In genomic region chr2:215603440-215603839, GRCh38 we compare ENCODE assay signal across 16 cellular contexts.
DNase-seq lines count a peak whose midpoint lies in the region; ATAC-seq and TF ChIP-seq lines count a peak whose summit lies in the region.
"Had no signal": no experiment of that assay in that cellular context is flagged by ENCODE, and none has a peak within 500 bp of the region (broad histone marks: within the 10 kb centered on the region; RNA-seq: fewer than 3 reads in every experiment).

No MANE protein-coding gene starts in this region.

- no peak overlapping the region for H3K9ac ChIP-seq in trophoblast cell (ENCODE audit: low read length)
- H3K9ac ChIP-seq: BLaER1, GM23248 had no signal

- no peaks in the 10 kb centered on the region for H3K27me3 ChIP-seq in trophoblast cell (ENCODE audit: insufficient read depth, low read length)
- H3K27me3 ChIP-seq: BLaER1 had no signal

- no peak overlapping the region for H4K12ac ChIP-seq in trophoblast cell (ENCODE audit: low read depth, low read length)

- H3K4ac ChIP-seq in trophoblast cell (ENCODE audit: low read depth, low read length): no peak overlapping the region

- no peak overlapping the region for H4K91ac ChIP-seq in trophoblast cell (ENCODE audit: low read depth, low read length)

- CTCF ChIA-PET in WTC11 (lab: Charles Lee): interaction anchor here (0.6 kb wide), 1 partner anchor 85 kb away, joined by 3 read pairs; no protein-coding TSS in a partner anchor

- H3K9me3 Mint-ChIP-seq in WTC11 (no peaks in the 10 kb centered on the region), chondrocyte (ENCODE audit: low read depth) (peaks cover 6% of the 10 kb centered on the region)
- no peaks in the 10 kb centered on the region for H3K9me3 Mint-ChIP-seq in activated T-helper 1 cell treated with anti-CD3 and anti-CD28 coated beads, Interleukin-12 subunit alpha, Interleukin-12 subunit beta, Interleukin-2, Interleukin-4 antibody, amounts not matched to agents 30 ng/mL and 10 ng/mL and 1 ng/mL, durations not matched to agents 14 hours and 24 hours and 36 hours

- H2BK5ac ChIP-seq in trophoblast cell (ENCODE audit: low read depth, low read length, poor library complexity): no peak overlapping the region

- intact Hi-C loops in activated T-helper 1 cell treated with anti-CD3 and anti-CD28 coated beads, Interleukin-12 subunit alpha, Interleukin-12 subunit beta, Interleukin-2, Interleukin-4 antibody, amounts not matched to agents 30 ng/mL and 10 ng/mL and 1 ng/mL, durations not matched to agents 14 hours and 24 hours and 36 hours (cut with micrococcal nuclease): no loop called here

- H3K27ac Mint-ChIP-seq in WTC11 (no peak overlapping the region), chondrocyte (ENCODE audit: unreplicated experiment) (peak overlapping the region; percentile 73)
- H3K27ac Mint-ChIP-seq in activated T-helper 1 cell treated with anti-CD3 and anti-CD28 coated beads, Interleukin-12 subunit alpha, Interleukin-12 subunit beta, Interleukin-2, Interleukin-4 antibody, amounts not matched to agents 30 ng/mL and 10 ng/mL and 1 ng/mL, durations not matched to agents 14 hours and 24 hours and 36 hours: no peak overlapping the region
- H3K27ac Mint-ChIP-seq: CD14-positive monocyte; CD4-positive, alpha-beta memory T cell had no signal

- peak; percentile 67; the same call in 1 of the 2 replicates for ATAC-seq in WTC11

- H3K36me3 Mint-ChIP-seq in WTC11 (no peaks in the 10 kb centered on the region), chondrocyte (ENCODE audit: low read depth) (no peaks in the 10 kb centered on the region)
- H3K36me3 Mint-ChIP-seq in activated T-helper 1 cell treated with anti-CD3 and anti-CD28 coated beads, Interleukin-12 subunit alpha, Interleukin-12 subunit beta, Interleukin-2, Interleukin-4 antibody, amounts not matched to agents 30 ng/mL and 10 ng/mL and 1 ng/mL, durations not matched to agents 14 hours and 24 hours and 36 hours (ENCODE audit: low read depth): no peaks in the 10 kb centered on the region
- H3K36me3 Mint-ChIP-seq: CD14-positive monocyte; CD4-positive, alpha-beta memory T cell had no signal

- POLR2A ChIA-PET in WTC11 (lab: Charles Lee): no interaction called here

- H3K23ac ChIP-seq in trophoblast cell (ENCODE audit: low read length): no peak overlapping the region

- H3K27me3 Mint-ChIP-seq in WTC11 (ENCODE audit: low read depth) (no peaks in the 10 kb centered on the region; the same call in 1 of the 2 replicates), chondrocyte (ENCODE audit: low read depth) (no peaks in the 10 kb centered on the region)
- peaks cover 2% of the 10 kb centered on the region for H3K27me3 Mint-ChIP-seq in activated T-helper 1 cell treated with anti-CD3 and anti-CD28 coated beads, Interleukin-12 subunit alpha, Interleukin-12 subunit beta, Interleukin-2, Interleukin-4 antibody, amounts not matched to agents 30 ng/mL and 10 ng/mL and 1 ng/mL, durations not matched to agents 14 hours and 24 hours and 36 hours (ENCODE audit: insufficient read depth)

- TF ChIP-seq CTCF in GM12864 (IDR thresholded peaks at IDR 0.05; ENCODE audit: low read depth, low read length, missing control alignments) (peak; percentile 6), WTC11 (IDR thresholded peaks at IDR 0.05) (no peak), chondrocyte (IDR thresholded peaks at IDR 0.05) (peak; percentile 10)

- H3K4me3 Mint-ChIP-seq in WTC11: no peak overlapping the region
- H3K4me3 Mint-ChIP-seq in chondrocyte (ENCODE audit: unreplicated experiment): no peak overlapping the region
- no peak overlapping the region for H3K4me3 Mint-ChIP-seq in activated T-helper 1 cell treated with anti-CD3 and anti-CD28 coated beads, Interleukin-12 subunit alpha, Interleukin-12 subunit beta, Interleukin-2, Interleukin-4 antibody, amounts not matched to agents 30 ng/mL and 10 ng/mL and 1 ng/mL, durations not matched to agents 14 hours and 24 hours and 36 hours
- H3K4me3 Mint-ChIP-seq: CD14-positive monocyte; CD4-positive, alpha-beta memory T cell had no signal

- no peak overlapping the region for H3K18ac ChIP-seq in trophoblast cell (ENCODE audit: low read length)

- H3K27ac ChIP-seq in trophoblast cell (ENCODE audit: low read depth, low read length): no peak overlapping the region
- H3K27ac ChIP-seq: BLaER1 had no signal

- H3K4me3 ChIP-seq in GM12864 (ENCODE audit: low read depth, low read length) (no peak overlapping the region), trophoblast cell (ENCODE audit: low read depth, low read length) (no peak overlapping the region)
- H3K4me3 ChIP-seq: BLaER1, GM23248, HAP-1 had no signal

- no peak overlapping the region for H2BK120ac ChIP-seq in trophoblast cell (ENCODE audit: insufficient read depth, low read length, poor library complexity)

- no peak overlapping the region for H3K14ac ChIP-seq in trophoblast cell (ENCODE audit: low read length)

- H3K4me1 Mint-ChIP-seq in WTC11 (no peaks in the 10 kb centered on the region), chondrocyte (ENCODE audit: low read depth) (peaks cover 70% of the 10 kb centered on the region)
- no peaks in the 10 kb centered on the region for H3K4me1 Mint-ChIP-seq in activated T-helper 1 cell treated with anti-CD3 and anti-CD28 coated beads, Interleukin-12 subunit alpha, Interleukin-12 subunit beta, Interleukin-2, Interleukin-4 antibody, amounts not matched to agents 30 ng/mL and 10 ng/mL and 1 ng/mL, durations not matched to agents 14 hours and 24 hours and 36 hours (ENCODE audit: low read depth)
- H3K4me1 Mint-ChIP-seq: CD4-positive, alpha-beta memory T cell had no signal

- no peak for TF ChIP-seq POLR2A in erythroblast (IDR thresholded peaks at IDR 0.05; ENCODE audit: low read length)

- no peaks in the 10 kb centered on the region for H3K36me3 ChIP-seq in trophoblast cell (ENCODE audit: control insufficient read depth in 1 of 2, insufficient read depth in 2 of 2, low read length in 2 of 2)
- H3K36me3 ChIP-seq: BLaER1, HAP-1 had no signal

- peak overlapping the region; percentile 27 for H2BK12ac ChIP-seq in trophoblast cell (ENCODE audit: low read length)

- no peak overlapping the region for H4K8ac ChIP-seq in trophoblast cell (ENCODE audit: low read depth, low read length)

- peak overlapping the region; percentile 18 for H2AK5ac ChIP-seq in trophoblast cell (ENCODE audit: low read length)

- no CpG with 5 or more reads among the region's 7 CpGs for WGBS in trophoblast cell (ENCODE audit: extremely low coverage, insufficient coverage, insufficient read length)

- H2AFZ ChIP-seq in trophoblast cell (ENCODE audit: insufficient read depth, low read length, poor library complexity): no peak overlapping the region
- H2AFZ ChIP-seq: GM23248 had no signal

- DNase-seq in GM12864 (ENCODE audit: low read depth) (no peak), WTC11 (ENCODE audit: low spot score) (no peak), chondrocyte (ENCODE audit: low spot score) (no peak), trophoblast cell (no peak), erythroblast (lab: John Stamatoyannopoulos, UW) (no peak), NCI-H345 (lab: John Stamatoyannopoulos, UW) (no peak)
- DNase-seq in activated T-helper 1 cell treated with anti-CD3 and anti-CD28 coated beads, Interleukin-12 subunit alpha, Interleukin-12 subunit beta, Interleukin-2, Interleukin-4 antibody, amounts not matched to agents 30 ng/mL and 10 ng/mL and 1 ng/mL, durations not matched to agents 14 hours and 24 hours and 36 hours (ENCODE audit: low spot score): no peak
- DNase-seq: 8988T; CD4-positive, alpha-beta memory T cell; DMS153; DMS79; GDM1; GM23248 had no signal

- no peaks in the 10 kb centered on the region for H3K79me2 ChIP-seq in trophoblast cell (ENCODE audit: control insufficient read depth, insufficient read depth, low read length, poor library complexity)

- H3K9me3 ChIP-seq in trophoblast cell (ENCODE audit: insufficient read depth, low read depth, low read length): no peaks in the 10 kb centered on the region
- H3K9me3 ChIP-seq: BLaER1, HAP-1 had no signal

- H3K4me2 ChIP-seq in trophoblast cell (ENCODE audit: low read length): no peak overlapping the region
- H3K4me2 ChIP-seq: BLaER1 had no signal

- H3K79me1 ChIP-seq in trophoblast cell (ENCODE audit: low read length): peaks cover 3% of the 10 kb centered on the region

- H3K4me1 ChIP-seq in trophoblast cell (ENCODE audit: control insufficient read depth in 1 of 2, insufficient read depth in 2 of 2, low read length in 2 of 2): no peaks in the 10 kb centered on the region
- H3K4me1 ChIP-seq: BLaER1, HAP-1 had no signal

TF ChIP-seq in WTC11, 78 proteins besides CTCF, POLR2A, EP300 and RAD21 (continues in another document):
- TF ChIP-seq ARID4B (CRISPR knock-in tag; IDR thresholded peaks at IDR 0.05; ENCODE audit: borderline replicate concordance): no peak
- TF ChIP-seq PRRX2 (CRISPR knock-in tag; IDR thresholded peaks at IDR 0.05): no peak
- TF ChIP-seq GABPB1 (CRISPR knock-in tag; IDR thresholded peaks at IDR 0.05): no peak
